ENCODE assay signal across 7 cellular contexts in the genomic region with DNA sequence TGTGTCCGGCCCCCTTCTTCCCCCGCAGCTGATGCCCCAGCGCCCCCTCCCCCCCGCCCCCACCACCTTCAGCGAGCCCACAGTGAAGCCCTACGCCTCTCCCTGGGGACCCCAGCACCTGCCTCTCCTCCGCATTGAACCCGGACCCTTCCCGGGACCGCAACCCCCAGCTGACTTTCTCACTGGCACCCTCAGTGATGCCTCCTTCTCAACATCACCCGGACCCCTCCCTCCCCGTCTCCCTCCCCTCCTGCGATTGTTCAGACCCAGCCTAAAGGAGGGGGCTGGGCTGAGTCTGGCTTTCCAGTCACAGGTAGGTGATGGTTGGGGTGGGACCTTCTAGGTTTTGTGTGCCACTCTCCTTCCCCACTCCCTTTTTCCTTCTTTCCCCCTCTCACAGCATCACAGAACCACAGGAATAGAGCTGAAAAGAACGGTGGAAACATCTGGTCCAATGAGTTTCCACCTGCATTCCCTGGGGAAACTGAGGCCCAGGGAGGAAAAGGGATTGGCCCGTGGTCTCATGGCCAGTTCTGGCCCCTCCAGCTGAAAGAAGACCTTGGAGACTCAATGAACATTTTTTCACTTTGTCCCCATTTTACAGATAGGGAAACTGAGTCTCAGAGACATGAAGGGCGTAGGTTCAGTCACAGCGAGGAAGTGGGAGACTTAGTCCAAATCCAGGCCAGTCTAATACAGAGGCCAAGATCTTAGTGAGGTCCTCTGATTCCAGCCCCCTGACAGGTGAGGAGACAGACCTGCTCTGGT. TPM values are rescaled to one million over a fixed set of nuclear protein-coding genes. Genes with fewer than 3 reads are reported as not detected.
DNase-seq lines count a peak whose midpoint lies in the region; ATAC-seq, FAIRE-seq and TF ChIP-seq lines count a peak whose summit lies in the region.

No MANE protein-coding gene starts in this region.

- H3K9ac ChIP-seq in smooth muscle cell (ENCODE audit: low read depth), result no peak overlapping the region
- H3K9ac ChIP-seq in HepG2 (ENCODE audit: insufficient read depth, low read depth, low read length), result no peak overlapping the region

- H3K9me3 Mint-ChIP-seq in activated T-helper 2 cell treated with anti-CD3 and anti-CD28 coated beads, Interferon-gamma antibody, Interleukin-2, Interleukin-4, amounts not matched to agents 10 μg/mL and 5 μg/mL and 100 μg/mL, durations not matched to agents 14 hours and 24 hours and 36 hours, result no peaks in the 10 kb centered on the region

- no peaks in the 10 kb centered on the region for H3K36me3 Mint-ChIP-seq in activated T-helper 2 cell treated with anti-CD3 and anti-CD28 coated beads, Interferon-gamma antibody, Interleukin-2, Interleukin-4, amounts not matched to agents 10 μg/mL and 5 μg/mL and 100 μg/mL, durations not matched to agents 14 hours and 24 hours and 36 hours (ENCODE audit: low read depth)

- in situ Hi-C loops in HepG2 (cut with HindIII; ENCODE audit: extremely low pct_ligation_motif_present, low pct_unique_long_range_greater_than_20kb), result no loop called here

- no TSS peak for BruUV-seq in HepG2 (replicated peaks; lab: Mats Ljungman, UMichigan)

- no peak for TF ChIP-seq CTCF in HEK293 (tag by site-specific recombination; IDR thresholded peaks at IDR 0.05)
- TF ChIP-seq CTCF in smooth muscle cell (IDR thresholded peaks at IDR 0.05; ENCODE audit: borderline replicate concordance, insufficient read depth, poor library complexity, severe bottlenecking), result no peak
- TF ChIP-seq CTCF in HepG2 (CRISPR knock-in tag; IDR thresholded peaks at IDR 0.05), result no peak

- 45% methylated on average over 11 of the region's 17 CpGs for WGBS in smooth muscle cell (ENCODE audit: low lambda C conversion rate)
- 53% methylated on average over 17 of the region's 17 CpGs for WGBS in HepG2 (ENCODE audit: low lambda C conversion rate)

- no peak for TF ChIP-seq RAD21 in HepG2 (CRISPR knock-in tag; IDR thresholded peaks at IDR 0.05)

- H3K27ac ChIP-seq in HEK293 (ENCODE audit: extremely low read depth, low read depth, low read length) (peak overlapping the region; percentile 43; the same call in 1 of the 2 replicates), smooth muscle cell (ENCODE audit: low read depth) (no peak overlapping the region), HepG2 (ENCODE audit: extremely low read length, insufficient read depth, low read length) (no peak overlapping the region)

- H3K79me2 ChIP-seq in smooth muscle cell (ENCODE audit: low read depth) (no peaks in the 10 kb centered on the region), HepG2 (ENCODE audit: insufficient read depth, low read length) (no peaks in the 10 kb centered on the region)

- H3K4me3 ChIP-seq in HEK293 (ENCODE audit: low read depth, low read length), result peak overlapping the region; percentile 60
- peak overlapping the region; percentile 4 for H3K4me3 ChIP-seq in iPS-11a (ENCODE audit: low read depth, low read length)
- peak overlapping the region; percentile 62 for H3K4me3 ChIP-seq in smooth muscle cell
- H3K4me3 ChIP-seq in HepG2 (replicated peaks in 1 of 3; ENCODE audit: insufficient read depth in 1 of 3, low read depth in 2 of 3, low read length in 3 of 3), result no peak overlapping the region

- TF ChIP-seq POLR2A in HepG2 (IDR thresholded peaks at IDR 0.05; ENCODE audit: insufficient read depth in 1 of 2, low read depth in 2 of 2, low read length in 2 of 2), result no peak

- no peaks in the 10 kb centered on the region for H3K27me3 ChIP-seq in smooth muscle cell (ENCODE audit: low read depth)
- peaks cover 0 to 28% of the 10 kb centered on the region in 2 experiments; a peak in 2 of 5 replicates for H3K27me3 ChIP-seq in HepG2 (ENCODE audit: control insufficient read depth in 1 of 2, insufficient read depth in 2 of 2, low read length in 2 of 2)

- no peaks in the 10 kb centered on the region for H3F3A ChIP-seq in smooth muscle cell (ENCODE audit: low read depth)

- no peak for DNase-seq in activated T-helper 2 cell treated with anti-CD3 and anti-CD28 coated beads, Interferon-gamma antibody, Interleukin-2, Interleukin-4, amounts not matched to agents 10 μg/mL and 5 μg/mL and 100 μg/mL, durations not matched to agents 14 hours and 24 hours and 36 hours (ENCODE audit: low spot score)
- DNase-seq in smooth muscle cell (lab: John Stamatoyannopoulos, UW; ENCODE audit: unreplicated experiment), result no peak
- DNase-seq in GM03348 (ENCODE audit: low spot score), result no peak
- DNase-seq in HepG2 (ENCODE audit: low spot score), result no peak

- H2AFZ ChIP-seq in smooth muscle cell (ENCODE audit: low read depth), result no peak overlapping the region
- H2AFZ ChIP-seq in HepG2 (ENCODE audit: low read length), result no peak overlapping the region

- POLR2A ChIA-PET in HEK293 (lab: Yijun Ruan, JAX) (interaction anchor here (1.3 to 1.5 kb wide), 2 partner anchors 34 to 133 kb away, joined by 4 read pairs; partner anchors contain the start of gene RAF1), HepG2 (lab: Yijun Ruan, JAX) (no interaction called here)

- intact Hi-C loops in activated T-helper 2 cell treated with anti-CD3 and anti-CD28 coated beads, Interferon-gamma antibody, Interleukin-2, Interleukin-4, amounts not matched to agents 10 μg/mL and 5 μg/mL and 100 μg/mL, durations not matched to agents 14 hours and 24 hours and 36 hours (cut with micrococcal nuclease), result no loop called here
- intact Hi-C loops in HepG2 (cut with micrococcal nuclease; ENCODE audit: unreplicated experiment), result no loop called here

- peaks cover 26% of the 10 kb centered on the region for H3K27me3 Mint-ChIP-seq in activated T-helper 2 cell treated with anti-CD3 and anti-CD28 coated beads, Interferon-gamma antibody, Interleukin-2, Interleukin-4, amounts not matched to agents 10 μg/mL and 5 μg/mL and 100 μg/mL, durations not matched to agents 14 hours and 24 hours and 36 hours (ENCODE audit: low read depth)

- H3K4me1 ChIP-seq in HEK293 (ENCODE audit: control insufficient read depth, insufficient read depth, low read length) (no peaks in the 10 kb centered on the region), smooth muscle cell (ENCODE audit: low read depth) (no peaks in the 10 kb centered on the region), HepG2 (ENCODE audit: insufficient read depth, low read length) (no peaks in the 10 kb centered on the region)

- CTCF ChIA-PET in HEK293 (lab: Yijun Ruan, JAX), result interaction anchor here (1.8 kb wide), 1 partner anchor 9 kb away, joined by 5 read pairs; no protein-coding TSS in a partner anchor
- CTCF ChIA-PET in HepG2 (lab: Yijun Ruan, JAX; ENCODE audit: low intra/inter-chr PET ratio, low total read pairs), result no interaction called here

- H3K9me3 ChIP-seq in HEK293 (ENCODE audit: control insufficient read depth, insufficient read depth, low read depth, low read length), result no peaks in the 10 kb centered on the region
- H3K9me3 ChIP-seq in smooth muscle cell (replicated peaks; ENCODE audit: low read depth), result no peaks in the 10 kb centered on the region
- H3K9me3 ChIP-seq in HepG2 (ENCODE audit: low read length), result no peaks in the 10 kb centered on the region

- peaks cover 0 to 5% of the 10 kb centered on the region in 2 experiments; a peak in 1 of 3 replicates for H3K36me3 ChIP-seq in HEK293 (ENCODE audit: control insufficient read depth in 2 of 2, insufficient read depth in 1 of 2, low read length in 2 of 2)
- no peaks in the 10 kb centered on the region for H3K36me3 ChIP-seq in smooth muscle cell (ENCODE audit: low read depth)
- no peaks in the 10 kb centered on the region for H3K36me3 ChIP-seq in HepG2 (replicated peaks in 1 of 2; ENCODE audit: control insufficient read depth in 1 of 2, insufficient read depth in 2 of 2, low read length in 2 of 2)

- FAIRE-seq in HepG2 (lab: Jason Lieb, UNC), result no peak

- TF ChIP-seq EP300 in HepG2 (IDR thresholded peaks at IDR 0.05; ENCODE audit: low read depth in 2 of 2, low read length in 2 of 2) (no peak), HepG2 (CRISPR knock-in tag; IDR thresholded peaks at IDR 0.05; ENCODE audit: borderline replicate concordance) (no peak)

- H3K4me2 ChIP-seq in smooth muscle cell, result peak overlapping the region; percentile 97
- H3K4me2 ChIP-seq in HepG2 (ENCODE audit: low read depth, low read length), result no peak overlapping the region

- peak overlapping the region; percentile 30 for H3K4me3 Mint-ChIP-seq in activated T-helper 2 cell treated with anti-CD3 and anti-CD28 coated beads, Interferon-gamma antibody, Interleukin-2, Interleukin-4, amounts not matched to agents 10 μg/mL and 5 μg/mL and 100 μg/mL, durations not matched to agents 14 hours and 24 hours and 36 hours (ENCODE audit: low read depth)

- H3K27ac Mint-ChIP-seq in activated T-helper 2 cell treated with anti-CD3 and anti-CD28 coated beads, Interferon-gamma antibody, Interleukin-2, Interleukin-4, amounts not matched to agents 10 μg/mL and 5 μg/mL and 100 μg/mL, durations not matched to agents 14 hours and 24 hours and 36 hours, result no peak overlapping the region

- ATAC-seq in HepG2 (no peak), GM18861 (IDR thresholded peaks at IDR 0.05; ENCODE audit: unreplicated experiment) (no peak)

- H4K20me1 ChIP-seq in smooth muscle cell (ENCODE audit: low read depth), result no peaks in the 10 kb centered on the region
- H4K20me1 ChIP-seq in HepG2 (ENCODE audit: insufficient read depth, low read length), result no peaks in the 10 kb centered on the region

- H3K4me1 Mint-ChIP-seq in activated T-helper 2 cell treated with anti-CD3 and anti-CD28 coated beads, Interferon-gamma antibody, Interleukin-2, Interleukin-4, amounts not matched to agents 10 μg/mL and 5 μg/mL and 100 μg/mL, durations not matched to agents 14 hours and 24 hours and 36 hours (ENCODE audit: low read depth), result peaks cover 3% of the 10 kb centered on the region

RNA-seq across cellular contexts. Expression of gene CAND2, which starts 0.8 kb away (rescaled TPM):
- total RNA-seq in activated T-helper 2 cell treated with anti-CD3 and anti-CD28 coated beads, Interferon-gamma antibody, Interleukin-2, Interleukin-4, amounts not matched to agents 10 μg/mL and 5 μg/mL and 100 μg/mL, durations not matched to agents 14 hours and 24 hours and 36 hours, result 1.1 and 2.0 TPM in 2 replicates
- total RNA-seq in smooth muscle cell, result 2.7 and 4.8 TPM in 2 replicates
- polyA plus RNA-seq in smooth muscle cell, result 2.1 and 2.9 TPM in 2 replicates
- not detected in 2 replicates for total RNA-seq in HepG2 (2016; rRNA removed; fragmentation: Illumina TruSeq; extraction: Trizol)
- not detected in 2 replicates for total RNA-seq in HepG2 (2016; cell fraction: cytosol; rRNA removed; fragmentation: Illumina TruSeq; extraction: Trizol; ENCODE audit: low read depth)
- not detected in 2 replicates for total RNA-seq in HepG2 (2016; cell fraction: insoluble cytoplasmic fraction; rRNA removed; fragmentation: Illumina TruSeq; extraction: Trizol)
- total RNA-seq in HepG2 (2016; cell fraction: membrane; rRNA removed; fragmentation: Illumina TruSeq; extraction: Trizol), result not detected in 2 replicates
- not detected in 2 replicates for total RNA-seq in HepG2 (2016; cell fraction: nucleus; rRNA removed; fragmentation: Illumina TruSeq; extraction: Trizol)
- 0.01 and 0.09 TPM in 2 replicates for polyA plus RNA-seq in HepG2 (2011; rRNA removed)
- polyA plus RNA-seq in HepG2 (2011; cell fraction: cytosol; rRNA removed), result 0.03 TPM in 1 of 2 replicates, not detected in the other
- polyA plus RNA-seq in HepG2 (2011; cell fraction: nucleus; rRNA removed), result 0.05 and 0.12 TPM in 2 replicates
- polyA plus RNA-seq in HepG2 (2012), result 0.07 and 0.13 TPM in 2 replicates
- not detected in 2 replicates for polyA plus RNA-seq in HepG2 (2016; cell fraction: cytosol; fragmentation: Illumina TruSeq; extraction: Trizol; ENCODE audit: low read depth)
- not detected in 2 replicates for polyA plus RNA-seq in HepG2 (2016; cell fraction: insoluble cytoplasmic fraction; fragmentation: Illumina TruSeq; extraction: Trizol; ENCODE audit: low read depth)
- not detected in 2 replicates for polyA plus RNA-seq in HepG2 (2016; cell fraction: membrane; fragmentation: Illumina TruSeq; extraction: Trizol; ENCODE audit: low read depth)
- not detected in 2 replicates for polyA plus RNA-seq in HepG2 (2016; cell fraction: nucleus; fragmentation: Illumina TruSeq; extraction: Trizol; ENCODE audit: insufficient read depth, low read depth)
- 0.04 and 0.26 TPM in 2 replicates for polyA minus RNA-seq in HepG2 (2011; rRNA and poly(A)+ RNA removed; ENCODE audit: low replicate concordance)
- not detected in 2 replicates for polyA minus RNA-seq in HepG2 (2011; cell fraction: cytosol; rRNA and poly(A)+ RNA removed)
- polyA minus RNA-seq in HepG2 (2011; cell fraction: nucleus; rRNA and poly(A)+ RNA removed), result 0.12 TPM in 1 of 2 replicates, not detected in the other

RNA-seq across cellular contexts. Expression of gene TMEM40, which starts 38.2 kb away (rescaled TPM):
- not detected in 2 replicates for total RNA-seq in activated T-helper 2 cell treated with anti-CD3 and anti-CD28 coated beads, Interferon-gamma antibody, Interleukin-2, Interleukin-4, amounts not matched to agents 10 μg/mL and 5 μg/mL and 100 μg/mL, durations not matched to agents 14 hours and 24 hours and 36 hours
- total RNA-seq in smooth muscle cell (6.4 and 6.7 TPM in 2 replicates), HepG2 (2016; rRNA removed; fragmentation: Illumina TruSeq; extraction: Trizol) (not detected in 2 replicates)
- polyA plus RNA-seq in smooth muscle cell (6.8 and 15.6 TPM in 2 replicates), HepG2 (2011; rRNA removed) (0.16 and 0.22 TPM in 2 replicates)
- not detected in 2 replicates for total RNA-seq in HepG2 (2016; cell fraction: cytosol; rRNA removed; fragmentation: Illumina TruSeq; extraction: Trizol; ENCODE audit: low read depth)
- total RNA-seq in HepG2 (2016; cell fraction: insoluble cytoplasmic fraction; rRNA removed; fragmentation: Illumina TruSeq; extraction: Trizol), result 0.09 TPM in 1 of 2 replicates, not detected in the other
- 0.12 TPM in 1 of 2 replicates, not detected in the other for total RNA-seq in HepG2 (2016; cell fraction: membrane; rRNA removed; fragmentation: Illumina TruSeq; extraction: Trizol)
- not detected in 2 replicates for total RNA-seq in HepG2 (2016; cell fraction: nucleus; rRNA removed; fragmentation: Illumina TruSeq; extraction: Trizol)
- polyA plus RNA-seq in HepG2 (2011; cell fraction: cytosol; rRNA removed), result 0.11 and 0.21 TPM in 2 replicates
- not detected in 2 replicates for polyA plus RNA-seq in HepG2 (2011; cell fraction: nucleus; rRNA removed)
- 0.29 TPM in 1 of 2 replicates, not detected in the other for polyA plus RNA-seq in HepG2 (2012)
- not detected in 2 replicates for polyA plus RNA-seq in HepG2 (2016; cell fraction: cytosol; fragmentation: Illumina TruSeq; extraction: Trizol; ENCODE audit: low read depth)
- not detected in 2 replicates for polyA plus RNA-seq in HepG2 (2016; cell fraction: insoluble cytoplasmic fraction; fragmentation: Illumina TruSeq; extraction: Trizol; ENCODE audit: low read depth)
- polyA plus RNA-seq in HepG2 (2016; cell fraction: membrane; fragmentation: Illumina TruSeq; extraction: Trizol; ENCODE audit: low read depth), result 0.51 TPM in 1 of 2 replicates, not detected in the other
- not detected in 2 replicates for polyA plus RNA-seq in HepG2 (2016; cell fraction: nucleus; fragmentation: Illumina TruSeq; extraction: Trizol; ENCODE audit: insufficient read depth, low read depth)
- 0.56 TPM in 1 of 2 replicates, not detected in the other for polyA minus RNA-seq in HepG2 (2011; rRNA and poly(A)+ RNA removed; ENCODE audit: low replicate concordance)
- polyA minus RNA-seq in HepG2 (2011; cell fraction: cytosol; rRNA and poly(A)+ RNA removed), result not detected in 2 replicates
- not detected in 2 replicates for polyA minus RNA-seq in HepG2 (2011; cell fraction: nucleus; rRNA and poly(A)+ RNA removed)

RNA-seq across cellular contexts. Expression of gene RPL32, which starts 44.1 kb away (rescaled TPM):
- total RNA-seq in activated T-helper 2 cell treated with anti-CD3 and anti-CD28 coated beads, Interferon-gamma antibody, Interleukin-2, Interleukin-4, amounts not matched to agents 10 μg/mL and 5 μg/mL and 100 μg/mL, durations not matched to agents 14 hours and 24 hours and 36 hours, result 2,046 and 2,053 TPM in 2 replicates
- total RNA-seq in smooth muscle cell (988 and 1,486 TPM in 2 replicates), HepG2 (2016; rRNA removed; fragmentation: Illumina TruSeq; extraction: Trizol) (1,781 and 2,179 TPM in 2 replicates)
- polyA plus RNA-seq in smooth muscle cell (744 and 789 TPM in 2 replicates), HepG2 (2011; rRNA removed) (2,268 and 2,401 TPM in 2 replicates)
- 3,269 and 3,354 TPM in 2 replicates for total RNA-seq in HepG2 (2016; cell fraction: cytosol; rRNA removed; fragmentation: Illumina TruSeq; extraction: Trizol; ENCODE audit: low read depth)
- total RNA-seq in HepG2 (2016; cell fraction: insoluble cytoplasmic fraction; rRNA removed; fragmentation: Illumina TruSeq; extraction: Trizol), result 1,702 and 2,262 TPM in 2 replicates
- total RNA-seq in HepG2 (2016; cell fraction: membrane; rRNA removed; fragmentation: Illumina TruSeq; extraction: Trizol), result 4,253 and 4,526 TPM in 2 replicates
- 560 and 609 TPM in 2 replicates for total RNA-seq in HepG2 (2016; cell fraction: nucleus; rRNA removed; fragmentation: Illumina TruSeq; extraction: Trizol)
- 1,778 and 1,795 TPM in 2 replicates for polyA plus RNA-seq in HepG2 (2011; cell fraction: cytosol; rRNA removed)
- polyA plus RNA-seq in HepG2 (2011; cell fraction: nucleus; rRNA removed), result 459 and 538 TPM in 2 replicates
- 2,727 and 3,505 TPM in 2 replicates for polyA plus RNA-seq in HepG2 (2012)
- 4,453 and 4,819 TPM in 2 replicates for polyA plus RNA-seq in HepG2 (2016; cell fraction: cytosol; fragmentation: Illumina TruSeq; extraction: Trizol; ENCODE audit: low read depth)
- 2,446 and 2,535 TPM in 2 replicates for polyA plus RNA-seq in HepG2 (2016; cell fraction: insoluble cytoplasmic fraction; fragmentation: Illumina TruSeq; extraction: Trizol; ENCODE audit: low read depth)
- 4,866 and 4,953 TPM in 2 replicates for polyA plus RNA-seq in HepG2 (2016; cell fraction: membrane; fragmentation: Illumina TruSeq; extraction: Trizol; ENCODE audit: low read depth)
- polyA plus RNA-seq in HepG2 (2016; cell fraction: nucleus; fragmentation: Illumina TruSeq; extraction: Trizol; ENCODE audit: insufficient read depth, low read depth), result 1,119 and 1,145 TPM in 2 replicates
- 371 and 1,174 TPM in 2 replicates for polyA minus RNA-seq in HepG2 (2011; rRNA and poly(A)+ RNA removed; ENCODE audit: low replicate concordance)
- polyA minus RNA-seq in HepG2 (2011; cell fraction: cytosol; rRNA and poly(A)+ RNA removed), result 694 and 812 TPM in 2 replicates
- 216 and 257 TPM in 2 replicates for polyA minus RNA-seq in HepG2 (2011; cell fraction: nucleus; rRNA and poly(A)+ RNA removed)

Comparison
In these comparisons a context has a peak if more than half of its experiments do, and no peak if none do; other contexts are left out.
1. H3K4me3 ChIP-seq: peak in HEK293 (single experiment), iPS-11a (single experiment) and smooth muscle cell (single experiment); none in HepG2 (0 of 3).
2. Of the 63 proteins assayed by ChIP-seq in both HepG2 and HEK293: peak only in HepG2: none; only in HEK293: SP2; in both: none; in neither: 62.